Comparison of ENCODE assay signal across 21 cellular contexts in genomic region chr10:69387500-69387899, GRCh38. TPM values are rescaled to one million over a fixed set of nuclear protein-coding genes. Genes with fewer than 3 reads are reported as not detected.
A peak's percentile ranks its signal among the peaks of the same experiment; 100 is the strongest.
DNase-seq lines count a peak whose midpoint lies in the region; ATAC-seq and TF ChIP-seq lines count a peak whose summit lies in the region.
"Had no signal": no experiment of that assay in that cellular context is flagged by ENCODE, and none has a peak within 500 bp of the region (broad histone marks: within the 10 kb centered on the region; RNA-seq: fewer than 3 reads in every experiment).

No MANE protein-coding gene starts in this region.

- CTCF ChIA-PET in activated naive CD4-positive, alpha-beta T cell treated with anti-CD3 and anti-CD28 coated beads for 36 hours (lab: Charles Lee) = no interaction called here
- CTCF ChIA-PET in RWPE1 (lab: Yijun Ruan, JAX) = interaction anchor here (0.6 kb wide), 1 partner anchor 166 kb away, joined by 4 read pairs; no protein-coding TSS in a partner anchor

- no peak for ATAC-seq in HG02763 (IDR thresholded peaks at IDR 0.05; ENCODE audit: unreplicated experiment)
- no peak for ATAC-seq in GM21360 (IDR thresholded peaks at IDR 0.05; ENCODE audit: unreplicated experiment)

- intact Hi-C loops in activated naive CD4-positive, alpha-beta T cell treated with anti-CD3 and anti-CD28 coated beads for 36 hours (cut with micrococcal nuclease) = no loop called here
- intact Hi-C loops in vagina (cut with DNase I) = no loop called here

- H3K27me3 ChIP-seq in esophagus (ENCODE audit: control insufficient read depth in 1 of 2, insufficient read depth in 2 of 2, low read length in 2 of 2) (no peaks in the 10 kb centered on the region), vagina (no peaks in the 10 kb centered on the region)
- H3K27me3 ChIP-seq: BLaER1 treated with 17β-estradiol and CSF1 and Interleukin-3, amounts not matched to agents 10 nM and 100 nM; MG63; Peyer's patch had no signal

- TF ChIP-seq CTCF in RWPE1 (conservative IDR thresholded peaks at IDR 0.05; ENCODE audit: low read depth) (no peak), vagina (IDR thresholded peaks at IDR 0.05) (no peak)

- H3K27me3 Mint-ChIP-seq in activated naive CD4-positive, alpha-beta T cell treated with anti-CD3 and anti-CD28 coated beads for 36 hours (ENCODE audit: low read depth) = no peaks in the 10 kb centered on the region

- TF ChIP-seq POLR2A in vagina (IDR thresholded peaks at IDR 0.05) = no peak

- peaks cover 0 to 29% of the 10 kb centered on the region in 2 donors for H3K4me1 ChIP-seq in esophagus (ENCODE audit: control insufficient read depth in 2 of 2, insufficient read depth in 2 of 2, low read length in 1 of 2)
- H3K4me1 ChIP-seq in vagina = peaks cover 66% of the 10 kb centered on the region

- POLR2A ChIA-PET in RWPE1 (lab: Yijun Ruan, JAX; ENCODE audit: low non-redundant PET) = no interaction called here

- H3K4me1 Mint-ChIP-seq in activated naive CD4-positive, alpha-beta T cell treated with anti-CD3 and anti-CD28 coated beads for 36 hours (ENCODE audit: low read depth) = peaks cover 21% of the 10 kb centered on the region

- peak overlapping the region; percentile 6 for H3K27ac Mint-ChIP-seq in activated naive CD4-positive, alpha-beta T cell treated with anti-CD3 and anti-CD28 coated beads for 36 hours

- H3K9me3 ChIP-seq in esophagus (ENCODE audit: control insufficient read depth in 2 of 2, insufficient read depth in 1 of 2, low read depth in 1 of 2, low read length in 1 of 2) (no peaks in the 10 kb centered on the region), vagina (no peaks in the 10 kb centered on the region)
- H3K9me3 ChIP-seq: BLaER1 treated with 17β-estradiol and CSF1 and Interleukin-3, amounts not matched to agents 10 nM and 100 nM; MG63; Peyer's patch had no signal

- no peak for DNase-seq in activated naive CD4-positive, alpha-beta T cell treated with anti-CD3 and anti-CD28 coated beads for 36 hours
- no peak for DNase-seq in activated naive CD4-positive, alpha-beta T cell treated with anti-CD3 and anti-CD28 coated beads, Interleukin-2, amount 50 U/mL, for 16 hours
- no peak for DNase-seq in RWPE1 (ENCODE audit: low spot score)
- no peak for DNase-seq in vagina (ENCODE audit: extremely low spot score in 2 of 2)
- DNase-seq in NCI-H1048 (lab: John Stamatoyannopoulos, UW) = no peak
- DNase-seq: DMS153, MG63, NCI-H1092 treated with DMSO at 0.1 percent for 48 hours, NCI-H2081 treated with DMSO at 0.1 percent for 48 hours, NCI-H2227 treated with DMSO at 0.1 percent for 48 hours, NCI-H524, Peyer's patch, Right ventricle myocardium superior had no signal

- H3K27ac ChIP-seq in RWPE1 = peak overlapping the region; percentile 58
- peak overlapping the region; percentile 16 to 52 for H3K27ac ChIP-seq in esophagus (ENCODE audit: low read depth in 2 of 2, low read length in 1 of 2)
- H3K27ac ChIP-seq in vagina = peak overlapping the region; percentile 63
- H3K27ac ChIP-seq: BLaER1 treated with 17β-estradiol and CSF1 and Interleukin-3, amounts not matched to agents 10 nM and 100 nM; KMS-11; Peyer's patch; SK-N-MC had no signal

- no peaks in the 10 kb centered on the region for H3K9me3 Mint-ChIP-seq in activated naive CD4-positive, alpha-beta T cell treated with anti-CD3 and anti-CD28 coated beads for 36 hours

- H3K36me3 Mint-ChIP-seq in activated naive CD4-positive, alpha-beta T cell treated with anti-CD3 and anti-CD28 coated beads for 36 hours (ENCODE audit: low read depth) = peaks cover 27% of the 10 kb centered on the region

- H3K36me3 ChIP-seq in esophagus (ENCODE audit: control insufficient read depth in 2 of 2, insufficient read depth in 2 of 2, low read length in 1 of 2) (peaks cover 21 to 24% of the 10 kb centered on the region in 2 donors), vagina (peaks cover 0 to 67% of the 10 kb centered on the region in 2 donors)

- H3K4me3 Mint-ChIP-seq in activated naive CD4-positive, alpha-beta T cell treated with anti-CD3 and anti-CD28 coated beads for 36 hours = no peak overlapping the region

- H3K4me3 ChIP-seq in esophagus (ENCODE audit: low read depth in 1 of 2, low read length in 2 of 2) = no peak overlapping the region
- H3K4me3 ChIP-seq in vagina = no peak overlapping the region
- H3K4me3 ChIP-seq: BLaER1 treated with 17β-estradiol and CSF1 and Interleukin-3, amounts not matched to agents 10 nM and 100 nM; MG63; Peyer's patch; SK-N-MC had no signal

- WGBS in esophagus, 2 donors = 69 to 82% methylated on average over 3 of the region's 3 CpGs

RNA-seq across cellular contexts. Expression of gene TACR2, which starts 29.2 kb away (rescaled TPM):
- total RNA-seq in activated naive CD4-positive, alpha-beta T cell treated with anti-CD3 and anti-CD28 coated beads for 36 hours = not detected
- polyA plus RNA-seq in esophagus = 1 to 10 TPM; 5.8 to 9.6 TPM
- 6.1 TPM for total RNA-seq in vagina
- total RNA-seq: A172, H1 had no signal
